In the genomic region with DNA sequence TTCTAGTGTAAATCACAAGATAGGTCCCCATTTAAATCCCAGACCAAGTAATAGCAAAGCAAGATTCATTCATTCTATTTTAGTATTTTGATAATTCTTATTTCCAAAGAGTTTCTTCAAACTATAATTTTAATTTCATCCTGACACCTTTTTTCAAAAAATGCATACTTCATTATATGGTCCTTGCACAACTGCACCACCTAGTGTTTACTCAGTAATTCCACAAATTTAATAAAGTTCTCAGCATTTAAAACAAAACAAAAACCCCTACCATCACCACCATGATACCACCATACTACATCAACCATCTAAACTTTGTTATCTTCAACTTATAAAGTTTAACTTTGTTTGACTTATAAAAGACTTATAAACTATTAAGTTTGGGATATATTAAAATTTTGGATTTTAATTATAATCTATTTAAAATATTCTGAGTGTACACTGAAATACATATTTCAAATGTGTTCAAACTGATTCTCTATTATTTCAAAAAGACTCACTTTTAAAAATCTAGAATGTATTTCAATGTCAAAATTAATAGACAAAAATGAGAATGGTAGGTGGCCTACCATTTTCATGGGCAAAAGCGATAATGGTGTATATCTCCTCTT, we compare ENCODE assay signal across 8 cellular contexts. TPM values are rescaled to one million over a fixed set of nuclear protein-coding genes. Genes with fewer than 3 reads are reported as not detected.
DNase-seq lines count a peak whose midpoint lies in the region; TF ChIP-seq lines count a peak whose summit lies in the region.
"Had no signal": no experiment of that assay in that cellular context is flagged by ENCODE, and none has a peak within 500 bp of the region (broad histone marks: within the 10 kb centered on the region; RNA-seq: fewer than 3 reads in every experiment).

No MANE protein-coding gene starts in this region.

- no peaks in the 10 kb centered on the region for H3F3A ChIP-seq in MM.1S (ENCODE audit: insufficient read depth, low read length)

- H3K27ac Mint-ChIP-seq in neural crest cell (ENCODE audit: unreplicated experiment): no peak overlapping the region
- H3K27ac Mint-ChIP-seq: activated naive CD4-positive, alpha-beta T cell treated with anti-CD3 and anti-CD28 coated beads for 36 hours had no signal

- TF ChIP-seq CTCF in MM.1S (IDR thresholded peaks at IDR 0.05; ENCODE audit: low read length) (peak; percentile 63), brain microvascular endothelial cell (IDR thresholded peaks at IDR 0.05; ENCODE audit: low read depth, low read length, missing control alignments) (peak; percentile 41), neural crest cell (conservative IDR thresholded peaks at IDR 0.05) (peak; percentile 67), spleen (IDR thresholded peaks at IDR 0.05 in 8 of 11, conservative IDR thresholded peaks at IDR 0.05 in 3 of 11) (peak in 5 of 11 experiments; percentile 3 to 30 (median 19))

- peaks cover 5% of the 10 kb centered on the region for H3K9me3 Mint-ChIP-seq in neural crest cell
- H3K9me3 Mint-ChIP-seq: activated naive CD4-positive, alpha-beta T cell treated with anti-CD3 and anti-CD28 coated beads for 36 hours had no signal

- H2AFZ ChIP-seq in MM.1S (ENCODE audit: low read length): no peak overlapping the region

- DNase-seq in GM03348 (ENCODE audit: low spot score) (peak; percentile 30), MM.1S (peak; percentile 40), brain microvascular endothelial cell (no peak), neural crest cell (ENCODE audit: low read depth, low spot score) (no peak), spleen (no peak), NCI-H1930 (lab: John Stamatoyannopoulos, UW) (no peak), NCI-H128 (lab: John Stamatoyannopoulos, UW; ENCODE audit: unreplicated experiment) (no peak)
- DNase-seq: activated naive CD4-positive, alpha-beta T cell treated with anti-CD3 and anti-CD28 coated beads for 36 hours had no signal

- no peaks in the 10 kb centered on the region for H3K27me3 Mint-ChIP-seq in neural crest cell (ENCODE audit: low read depth)

- in situ Hi-C loops in brain microvascular endothelial cell (cut with HindIII; ENCODE audit: low pct_ligation_motif_present, low sequenced_read_pairs): no loop called here

- H4K20me1 ChIP-seq in MM.1S (ENCODE audit: insufficient read depth, low read length): no peaks in the 10 kb centered on the region

- no peak overlapping the region for H3K4me2 ChIP-seq in MM.1S (ENCODE audit: low read depth, low read length)

- H3K27ac ChIP-seq in MM.1S (ENCODE audit: low read length): no peak overlapping the region
- H3K27ac ChIP-seq in brain microvascular endothelial cell: no peak overlapping the region
- H3K27ac ChIP-seq in spleen: no peak overlapping the region

- no peak for TF ChIP-seq POLR2A in spleen (IDR thresholded peaks at IDR 0.05)

- no peak overlapping the region for H3K4me3 Mint-ChIP-seq in neural crest cell
- H3K4me3 Mint-ChIP-seq: activated naive CD4-positive, alpha-beta T cell treated with anti-CD3 and anti-CD28 coated beads for 36 hours had no signal

- H3K36me3 Mint-ChIP-seq in neural crest cell (ENCODE audit: low read depth): no peaks in the 10 kb centered on the region

- H3K36me3 ChIP-seq in MM.1S (replicated peaks; ENCODE audit: insufficient read depth, low read length) (no peaks in the 10 kb centered on the region), brain microvascular endothelial cell (replicated peaks) (no peaks in the 10 kb centered on the region), spleen (no peaks in the 10 kb centered on the region)

- WGBS in spleen, 5 donors: 93 to 100% (median 97%) methylated on average over 1 of the region's 1 CpG

- H3K9me2 ChIP-seq in MM.1S (replicated peaks; ENCODE audit: insufficient read depth, low read length): no peaks in the 10 kb centered on the region

- no peaks in the 10 kb centered on the region for H3K79me2 ChIP-seq in MM.1S (ENCODE audit: low read length)

- no peaks in the 10 kb centered on the region for H3K9me3 ChIP-seq in MM.1S (replicated peaks; ENCODE audit: insufficient read depth, low read length)
- H3K9me3 ChIP-seq in spleen: peaks cover 0 to 14% (median 8%) of the 10 kb centered on the region in 8 donors

- intact Hi-C loops in spleen (cut with DNase I; ENCODE audit: low total_unique reads): no loop called here

- no peak overlapping the region for H3K4me3 ChIP-seq in MM.1S (ENCODE audit: low read length)
- no peak overlapping the region for H3K4me3 ChIP-seq in brain microvascular endothelial cell (ENCODE audit: low read depth, low read length)
- H3K4me3 ChIP-seq in spleen: no peak overlapping the region

- no peak overlapping the region for H3K9ac ChIP-seq in MM.1S (ENCODE audit: low read length)

- no peaks in the 10 kb centered on the region for H3K4me1 Mint-ChIP-seq in neural crest cell

- no peaks in the 10 kb centered on the region for H3K4me1 ChIP-seq in MM.1S (ENCODE audit: low read length)
- no peaks in the 10 kb centered on the region for H3K4me1 ChIP-seq in spleen

- H3K27me3 ChIP-seq in MM.1S (replicated peaks; ENCODE audit: insufficient read depth, low read length): no peaks in the 10 kb centered on the region
- H3K27me3 ChIP-seq in brain microvascular endothelial cell (replicated peaks): no peaks in the 10 kb centered on the region
- no peaks in the 10 kb centered on the region for H3K27me3 ChIP-seq in spleen (replicated peaks in 1 of 7)

RNA-seq across cellular contexts. Expression of gene WDPCP, which starts 44.2 kb away (rescaled TPM):
- total RNA-seq in neural crest cell (6.8 and 9.1 TPM in 2 replicates), spleen (10 to 100 TPM in 6 of 7 donors, 1 to 10 TPM in 1; 8.5 to 20.0 (median 15.6) TPM)
- polyA plus RNA-seq in spleen: 1 to 10 TPM; 2.1 to 2.2 (median 2.1) TPM

RNA-seq across cellular contexts. Expression of gene MDH1, which starts 44.6 kb away (rescaled TPM):
- total RNA-seq in neural crest cell (145 and 155 TPM in 2 replicates), spleen (100 to 1,000 TPM in 2 of 7 donors, 10 to 100 TPM in 5; 90.3 to 137 (median 94.6) TPM)
- 100 to 1,000 TPM; 160 to 196 (median 177) TPM for polyA plus RNA-seq in spleen

Comparison
In these comparisons a context has a peak if more than half of its experiments do, and no peak if none do; other contexts are left out.
1. DNase-seq: peak in GM03348 (single experiment) and MM.1S (single experiment); none in brain microvascular endothelial cell (single experiment), neural crest cell (single experiment), spleen (single experiment), NCI-H1930 (0 of 2) and NCI-H128 (single experiment).